19 cellular contexts compared by ENCODE assay signal in genomic region chr18:54165450-54165849, GRCh38. TPM values are rescaled to one million over a fixed set of nuclear protein-coding genes. Genes with fewer than 3 reads are reported as not detected.
A peak's percentile ranks its signal among the peaks of the same experiment; 100 is the strongest.
DNase-seq lines count a peak whose midpoint lies in the region; ATAC-seq and TF ChIP-seq lines count a peak whose summit lies in the region.
"Had no signal": no experiment of that assay in that cellular context is flagged by ENCODE, and none has a peak within 500 bp of the region (broad histone marks: within the 10 kb centered on the region; RNA-seq: fewer than 3 reads in every experiment).

No MANE protein-coding gene starts in this region.

- H3K36me3 Mint-ChIP-seq in activated T-cell treated with anti-CD3 and anti-CD28 coated beads, Interleukin-2, amount 50 U/mL, for 24 hours (ENCODE audit: low read depth) = peaks cover 84% of the 10 kb centered on the region
- H3K36me3 Mint-ChIP-seq in activated T-cell treated with anti-CD3 and anti-CD28 coated beads, Interleukin-2, amount 50 U/mL, for 4 hours (ENCODE audit: insufficient read depth) = peaks cover 24% of the 10 kb centered on the region
- H3K36me3 Mint-ChIP-seq in mesothelial cell of epicardium = peaks cover 27% of the 10 kb centered on the region
- H3K36me3 Mint-ChIP-seq in WTC11 = no peaks in the 10 kb centered on the region
- H3K36me3 Mint-ChIP-seq in HFFc6 (ENCODE audit: low read depth) = peaks cover 41% of the 10 kb centered on the region

- ATAC-seq in activated T-cell treated with anti-CD3 and anti-CD28 coated beads, Interleukin-2, amount 50 U/mL, for 4 hours = no peak
- no peak for ATAC-seq in WTC11

- peak overlapping the region; percentile 60 for H3K27ac Mint-ChIP-seq in activated T-cell treated with anti-CD3 and anti-CD28 coated beads, Interleukin-2, amount 50 U/mL, for 24 hours
- H3K27ac Mint-ChIP-seq in mesothelial cell of epicardium = peak overlapping the region; percentile 84
- no peak overlapping the region for H3K27ac Mint-ChIP-seq in WTC11
- no peak overlapping the region for H3K27ac Mint-ChIP-seq in HFFc6

- no peaks in the 10 kb centered on the region for H3K9me3 Mint-ChIP-seq in activated T-cell treated with anti-CD3 and anti-CD28 coated beads, Interleukin-2, amount 50 U/mL, for 24 hours
- H3K9me3 Mint-ChIP-seq in activated T-cell treated with anti-CD3 and anti-CD28 coated beads, Interleukin-2, amount 50 U/mL, for 4 hours = no peaks in the 10 kb centered on the region
- H3K9me3 Mint-ChIP-seq in mesothelial cell of epicardium = no peaks in the 10 kb centered on the region
- no peaks in the 10 kb centered on the region for H3K9me3 Mint-ChIP-seq in WTC11
- H3K9me3 Mint-ChIP-seq in HFFc6 = no peaks in the 10 kb centered on the region
- H3K9me3 Mint-ChIP-seq: CD8-positive, alpha-beta memory T cell had no signal

- no peaks in the 10 kb centered on the region for H3K27me3 Mint-ChIP-seq in activated T-cell treated with anti-CD3 and anti-CD28 coated beads, Interleukin-2, amount 50 U/mL, for 24 hours
- H3K27me3 Mint-ChIP-seq in activated T-cell treated with anti-CD3 and anti-CD28 coated beads, Interleukin-2, amount 50 U/mL, for 4 hours (ENCODE audit: low read depth) = no peaks in the 10 kb centered on the region
- H3K27me3 Mint-ChIP-seq in mesothelial cell of epicardium (ENCODE audit: low read depth) (no peaks in the 10 kb centered on the region), WTC11 (ENCODE audit: low read depth) (no peaks in the 10 kb centered on the region), HFFc6 (ENCODE audit: insufficient read depth) (no peaks in the 10 kb centered on the region; the same call in 1 of the 2 replicates)
- H3K27me3 Mint-ChIP-seq: CD8-positive, alpha-beta memory T cell had no signal

- intact Hi-C loops in head of caudate nucleus (cut with DNase I) = no loop called here

- H3K4me3 Mint-ChIP-seq in activated T-cell treated with anti-CD3 and anti-CD28 coated beads, Interleukin-2, amount 50 U/mL, for 24 hours = no peak overlapping the region
- H3K4me3 Mint-ChIP-seq in activated T-cell treated with anti-CD3 and anti-CD28 coated beads, Interleukin-2, amount 50 U/mL, for 4 hours = no peak overlapping the region
- no peak overlapping the region for H3K4me3 Mint-ChIP-seq in mesothelial cell of epicardium
- H3K4me3 Mint-ChIP-seq in WTC11 = no peak overlapping the region
- no peak overlapping the region for H3K4me3 Mint-ChIP-seq in HFFc6
- H3K4me3 Mint-ChIP-seq: CD8-positive, alpha-beta memory T cell had no signal

- POLR2A ChIA-PET in WTC11 (lab: Charles Lee) = no interaction called here

- TF ChIP-seq CTCF in mesothelial cell of epicardium (IDR thresholded peaks at IDR 0.05; ENCODE audit: unreplicated experiment) (no peak), WTC11 (IDR thresholded peaks at IDR 0.05) (no peak), HFFc6 (IDR thresholded peaks at IDR 0.05) (no peak)

- DNase-seq in activated T-cell treated with anti-CD3 and anti-CD28 coated beads, Interleukin-2, amount 50 U/mL, for 24 hours = no peak
- DNase-seq in activated T-cell treated with anti-CD3 and anti-CD28 coated beads, Interleukin-2, amount 50 U/mL, for 4 hours = no peak
- peak; percentile 82 for DNase-seq in NCI-H82 (lab: John Stamatoyannopoulos, UW)
- DNase-seq in mesothelial cell of epicardium (ENCODE audit: low spot score in 2 of 2, unreplicated experiment in 2 of 2) = no peak
- no peak for DNase-seq in WTC11 (ENCODE audit: low spot score)
- no peak for DNase-seq in A172 (ENCODE audit: low spot score)
- no peak for DNase-seq in HFFc6
- no peak for DNase-seq in head of caudate nucleus
- DNase-seq: Calu3; CD8-positive, alpha-beta memory T cell; DMS53; EL; GF-D8; KG1; NCI-H1105 treated with DMSO at 0.1 percent for 48 hours; NCI-H2081 treated with DMSO at 0.1 percent for 48 hours; NCI-H774; Peyer's patch; SJCRH30 had no signal

- CTCF ChIA-PET in WTC11 (lab: Charles Lee) = no interaction called here

- H3K4me1 Mint-ChIP-seq in activated T-cell treated with anti-CD3 and anti-CD28 coated beads, Interleukin-2, amount 50 U/mL, for 24 hours (ENCODE audit: low read depth) = peaks cover 31% of the 10 kb centered on the region
- H3K4me1 Mint-ChIP-seq in activated T-cell treated with anti-CD3 and anti-CD28 coated beads, Interleukin-2, amount 50 U/mL, for 4 hours (ENCODE audit: low read depth) = peaks cover 7% of the 10 kb centered on the region
- peaks cover 9% of the 10 kb centered on the region for H3K4me1 Mint-ChIP-seq in mesothelial cell of epicardium
- no peaks in the 10 kb centered on the region for H3K4me1 Mint-ChIP-seq in WTC11
- H3K4me1 Mint-ChIP-seq in HFFc6 (ENCODE audit: low read depth) = peaks cover 66% of the 10 kb centered on the region

TF ChIP-seq in WTC11, 78 proteins besides CTCF, POLR2A, EP300 and RAD21 (continues in another document):
- TF ChIP-seq TCF7 (CRISPR knock-in tag; IDR thresholded peaks at IDR 0.05; ENCODE audit: low read depth) (no peak), JAZF1 (CRISPR knock-in tag; IDR thresholded peaks at IDR 0.05) (no peak), ZMAT4 (CRISPR knock-in tag; IDR thresholded peaks at IDR 0.05) (no peak), AFF4 (CRISPR knock-in tag; IDR thresholded peaks at IDR 0.05; ENCODE audit: borderline replicate concordance) (no peak), ATF2 (CRISPR knock-in tag; IDR thresholded peaks at IDR 0.05; ENCODE audit: borderline replicate concordance, low read depth) (no peak), SOX15 (CRISPR knock-in tag; IDR thresholded peaks at IDR 0.05) (no peak), NR2C2 (CRISPR knock-in tag; IDR thresholded peaks at IDR 0.05) (no peak), GRHL2 (CRISPR knock-in tag; IDR thresholded peaks at IDR 0.05; ENCODE audit: insufficient replicate concordance, severe bottlenecking) (no peak), RELA (CRISPR knock-in tag; IDR thresholded peaks at IDR 0.05; ENCODE audit: borderline replicate concordance) (no peak), ETV6 (CRISPR knock-in tag; IDR thresholded peaks at IDR 0.05) (no peak), GTF2I (CRISPR knock-in tag; conservative IDR thresholded peaks at IDR 0.05) (no peak), MXD4 (CRISPR knock-in tag; IDR thresholded peaks at IDR 0.05; ENCODE audit: borderline replicate concordance) (no peak), PRRX2 (CRISPR knock-in tag; IDR thresholded peaks at IDR 0.05) (no peak)

RNA-seq across cellular contexts. Expression of gene MBD2, which starts 59.0 kb away (rescaled TPM):
- total RNA-seq in activated T-cell treated with anti-CD3 and anti-CD28 coated beads, Interleukin-2, amount 50 U/mL, for 4 hours = 100 to 1,000 TPM; 119 to 172 (median 135) TPM
- total RNA-seq in mesothelial cell of epicardium = 61.5 to 66.0 TPM (median 62.6 TPM) in 3 replicates
- 32.8 to 42.7 TPM (median 37.4 TPM) in 3 replicates for total RNA-seq in WTC11 (2021)
- total RNA-seq in A172 (2014; rRNA removed; shearing (Covaris generic)) = 16.2 and 222 TPM in 2 replicates
- 100 to 1,000 TPM in 1 of 6 experiments, 10 to 100 TPM in 5; 84.8 to 104 (median 88.9) TPM for total RNA-seq in HFFc6 (2021; fragmentation: NEBNext Ultra II Directional; extraction: Animal tissue kit (Norgen Biotek cat#: 25700))

Comparison
In these comparisons a context has a peak if more than half of its experiments do, and no peak if none do; other contexts are left out.
1. H3K27ac Mint-ChIP-seq: peak in activated T-cell treated with anti-CD3 and anti-CD28 coated beads, Interleukin-2, amount 50 U/mL, for 24 hours (single experiment) and mesothelial cell of epicardium (single experiment); none in WTC11 (single experiment) and HFFc6 (single experiment).